19 cellular contexts compared by ENCODE assay signal in the genomic region with DNA sequence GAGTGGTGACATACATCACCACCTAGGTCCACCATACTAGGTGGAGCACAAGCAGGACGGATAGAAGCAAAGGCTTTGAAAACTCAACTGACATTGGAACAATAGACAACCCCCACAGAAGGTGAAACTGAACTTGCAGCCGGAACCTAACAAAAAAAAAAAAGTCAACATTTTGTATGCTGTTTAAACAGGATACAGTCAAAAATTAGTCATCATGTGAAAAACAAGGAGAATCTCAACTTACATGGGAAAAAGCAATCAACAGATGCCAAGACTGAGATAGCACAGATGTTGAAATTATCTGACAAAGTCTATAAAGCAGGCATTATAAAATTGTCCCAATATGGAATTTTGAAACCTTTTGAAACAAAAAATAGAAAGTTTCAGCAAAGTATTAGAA.
DNase-seq lines count a peak whose midpoint lies in the region; ATAC-seq and TF ChIP-seq lines count a peak whose summit lies in the region.
"Had no signal": no experiment of that assay in that cellular context is flagged by ENCODE, and none has a peak within 500 bp of the region (broad histone marks: within the 10 kb centered on the region; RNA-seq: fewer than 3 reads in every experiment).

No MANE protein-coding gene starts in this region.

- ATAC-seq in GM18520 (IDR thresholded peaks at IDR 0.05; ENCODE audit: unreplicated experiment), result no peak
- ATAC-seq: CD8-positive, alpha-beta T cell; heart left ventricle; left ventricle myocardium superior had no signal

- TF ChIP-seq CTCF in AG10803 (conservative IDR thresholded peaks at IDR 0.05; ENCODE audit: low read length), result no peak

- DNase-seq in AG10803 (ENCODE audit: low read depth) (peak; percentile 3), HPDE6-E6E7 (ENCODE audit: extremely low spot score) (peak; percentile 36), dermis microvascular lymphatic vessel endothelial cell (ENCODE audit: low read depth in 2 of 2) (peak; percentile 76 to 80), iris pigment epithelial cell (ENCODE audit: low read depth) (peak; percentile 31), DMS153 (lab: John Stamatoyannopoulos, UW) (no peak), caudate nucleus (lab: John Stamatoyannopoulos, UW) (no peak)
- no peak for DNase-seq in central memory CD4-positive, alpha-beta T cell
- DNase-seq: activated CD4-positive, alpha-beta T cell treated with anti-CD3 and anti-CD28 coated beads, Interleukin-2, amount 50 U/mL, for 4 hours; activated T-cell treated with anti-CD3 and anti-CD28 coated beads for 4 hours; anterior cingulate cortex; CD8-positive, alpha-beta T cell; DND-41; GOT3; heart left ventricle; left ventricle myocardium superior; NCI-H69; SHP77 treated with DMSO at 0.1 percent for 48 hours had no signal

- no peak overlapping the region for H3K27ac ChIP-seq in caudate nucleus (ENCODE audit: low read depth, low read length)
- H3K27ac ChIP-seq: heart left ventricle, suprapubic skin had no signal

- no peak overlapping the region for H3K4me3 ChIP-seq in AG10803 (ENCODE audit: low read length)
- H3K4me3 ChIP-seq: heart left ventricle, suprapubic skin had no signal

Comparison
In these comparisons a context has a peak if more than half of its experiments do, and no peak if none do; other contexts are left out.
1. DNase-seq: peak in AG10803 (single experiment), HPDE6-E6E7 (single experiment), dermis microvascular lymphatic vessel endothelial cell (2 of 2) and iris pigment epithelial cell (single experiment); none in central memory CD4-positive, alpha-beta T cell (single experiment), DMS153 (single experiment) and caudate nucleus (0 of 61).